In the genomic region with DNA sequence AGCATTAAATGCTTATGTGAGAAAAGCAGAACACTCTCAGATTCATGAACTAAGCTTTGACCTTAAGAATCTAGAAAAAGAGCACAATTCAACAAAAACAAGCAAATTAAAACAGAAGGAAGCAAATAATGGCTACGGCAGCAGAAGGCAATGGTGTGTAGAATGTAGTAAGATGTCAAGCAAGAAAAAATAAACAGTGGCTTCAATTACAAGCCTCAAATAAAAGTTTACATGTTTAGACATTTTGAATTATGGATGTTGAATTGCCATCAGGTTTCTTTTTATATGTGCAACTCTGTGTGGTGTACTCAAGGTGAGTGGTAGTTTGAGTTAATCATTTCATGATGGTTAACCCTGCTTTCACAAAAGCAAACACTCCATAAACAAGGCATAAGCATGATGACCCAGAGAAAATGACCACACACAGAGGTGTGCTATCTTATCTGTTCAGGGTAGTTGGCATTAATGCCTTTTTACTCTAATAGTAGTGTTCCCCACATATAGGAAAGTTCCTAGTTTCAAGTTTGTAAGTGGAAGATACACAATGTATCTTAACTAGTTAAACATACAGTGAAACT, we compare ENCODE assay signal across 21 cellular contexts.
DNase-seq lines count a peak whose midpoint lies in the region; ATAC-seq, FAIRE-seq and TF ChIP-seq lines count a peak whose summit lies in the region.
"Had no signal": no experiment of that assay in that cellular context is flagged by ENCODE, and none has a peak within 500 bp of the region (broad histone marks: within the 10 kb centered on the region; RNA-seq: fewer than 3 reads in every experiment).

No MANE protein-coding gene starts in this region.

- CTCF ChIA-PET in A549 (lab: Yijun Ruan, JAX) (no interaction called here), RWPE1 (lab: Yijun Ruan, JAX) (interaction anchor here (0.7 kb wide), 1 partner anchor 38 kb away, joined by 3 read pairs; no protein-coding TSS in a partner anchor)

- WGBS in A549 (ENCODE audit: missing lambda C conversion rate): 6% methylated on average over 1 of the region's 1 CpG

- TF ChIP-seq CTCF in A549 (IDR thresholded peaks at IDR 0.05): no peak
- TF ChIP-seq CTCF in kidney epithelial cell (IDR thresholded peaks at IDR 0.05; ENCODE audit: insufficient read depth, low read length, poor library complexity, severe bottlenecking): no peak
- TF ChIP-seq CTCF in RWPE1 (conservative IDR thresholded peaks at IDR 0.05; ENCODE audit: low read depth): no peak

- 0 out of 5 replicates have a peak, but pooled peaks of 1 of the 2 experiments have one; percentile 21 for TF ChIP-seq RAD21 in A549 (conservative IDR thresholded peaks at IDR 0.05 in 1 of 2, IDR thresholded peaks at IDR 0.05 in 1 of 2)

- TF ChIP-seq POLR2A in A549 (IDR thresholded peaks at IDR 0.05; ENCODE audit: low read length): no peak

- ATAC-seq in A549 (peak; percentile 56 to 90; a peak in 4 of 6 replicates), GM18861 (IDR thresholded peaks at IDR 0.05; ENCODE audit: unreplicated experiment) (peak; percentile 62), HG03354 (IDR thresholded peaks at IDR 0.05; ENCODE audit: poor library complexity, severe bottlenecking, unreplicated experiment) (peak; percentile 59), HG03457 (IDR thresholded peaks at IDR 0.05; ENCODE audit: unreplicated experiment) (no peak)
- ATAC-seq: K562, SK-N-SH treated with all-trans-retinoic acid at 6 μM for 48 hours had no signal

- no peak for TF ChIP-seq EP300 in A549 (IDR thresholded peaks at IDR 0.05)

- H3K4me2 ChIP-seq in A549: peak overlapping the region; percentile 53
- H3K4me2 ChIP-seq: BLaER1 treated with 17β-estradiol and CSF1 and Interleukin-3, amounts not matched to agents 10 nM and 100 nM had no signal

- H3K27ac ChIP-seq in A549 (no peak overlapping the region), RWPE1 (no peak overlapping the region)
- H3K27ac ChIP-seq: BLaER1 treated with 17β-estradiol and CSF1 and Interleukin-3, amounts not matched to agents 10 nM and 100 nM had no signal

- H3K4me1 ChIP-seq in A549: peaks cover 14% of the 10 kb centered on the region

- H3K36me3 ChIP-seq in kidney epithelial cell (ENCODE audit: control insufficient read depth, insufficient read depth, low read length): no peaks in the 10 kb centered on the region
- H3K36me3 ChIP-seq: BLaER1 treated with 17β-estradiol and CSF1 and Interleukin-3, amounts not matched to agents 10 nM and 100 nM had no signal

- H3K27me3 ChIP-seq in kidney epithelial cell (ENCODE audit: control insufficient read depth, insufficient read depth, low read length): no peaks in the 10 kb centered on the region
- H3K27me3 ChIP-seq: BLaER1 treated with 17β-estradiol and CSF1 and Interleukin-3, amounts not matched to agents 10 nM and 100 nM had no signal

- H3K4me3 ChIP-seq in A549 (no peak overlapping the region), kidney epithelial cell (ENCODE audit: low read depth, low read length) (no peak overlapping the region)
- H3K4me3 ChIP-seq: BLaER1 treated with 17β-estradiol and CSF1 and Interleukin-3, amounts not matched to agents 10 nM and 100 nM; K562 had no signal

- H3K9me3 ChIP-seq in A549: peaks cover 7% of the 10 kb centered on the region; the same call in 1 of the 3 replicates

- peak in 1 of 2 experiments; percentile 67 for DNase-seq in A549 (ENCODE audit: low read depth in 1 of 2, low spot score in 1 of 2)
- DNase-seq in kidney epithelial cell (ENCODE audit: low read depth): peak; percentile 7
- DNase-seq in stimulated activated CD4-positive, alpha-beta T cell treated with anti-CD3 and anti-CD28 coated beads, Interleukin-1b, Interleukin-23, amount 100 ng/mL, for 48 hours: no peak
- DNase-seq in RWPE1 (ENCODE audit: low spot score): no peak
- no peak for DNase-seq in hypothalamus (lab: John Stamatoyannopoulos, UW)
- DNase-seq: DMS 273 treated with DMSO at 0.1 percent for 48 hours, H9, MV-4-11, NCI-H187 treated with DMSO at 0.1 percent for 48 hours, NCI-H446, NCI-H82, SHP77 treated with DMSO at 0.1 percent for 48 hours, T-helper 1 cell had no signal

- POLR2A ChIA-PET in A549 (lab: Yijun Ruan, JAX): no interaction called here
- POLR2A ChIA-PET in RWPE1 (lab: Yijun Ruan, JAX; ENCODE audit: low non-redundant PET): no interaction called here

- no peak for FAIRE-seq in A549 (lab: Jason Lieb, UNC)
- FAIRE-seq: A204.1, HTR-8/SVneo, K562 had no signal

TF ChIP-seq in A549, 52 proteins besides CTCF, POLR2A, EP300 and RAD21:
- TF ChIP-seq CEBPB (IDR thresholded peaks at IDR 0.05): 0 out of 4 replicates have a peak, but pooled peaks of 1 of the 2 experiments have one; percentile 26
- no peak for TF ChIP-seq EHMT2 (IDR thresholded peaks at IDR 0.05; ENCODE audit: low read depth)
- 0 out of 3 replicates have a peak, but pooled peaks have one; percentile 5 for TF ChIP-seq SMC3 (IDR thresholded peaks at IDR 0.05)
- no peak for TF ChIP-seq FOSL2 (IDR thresholded peaks at IDR 0.05)
- TF ChIP-seq FOSL2 (CRISPR knock-in tag; IDR thresholded peaks at IDR 0.05): peak; percentile 3; the same call in 1 of the 2 replicates
- no peak for TF ChIP-seq ZNF302 (CRISPR knock-in tag; IDR thresholded peaks at IDR 0.05)
- TF ChIP-seq, protein P1, sequence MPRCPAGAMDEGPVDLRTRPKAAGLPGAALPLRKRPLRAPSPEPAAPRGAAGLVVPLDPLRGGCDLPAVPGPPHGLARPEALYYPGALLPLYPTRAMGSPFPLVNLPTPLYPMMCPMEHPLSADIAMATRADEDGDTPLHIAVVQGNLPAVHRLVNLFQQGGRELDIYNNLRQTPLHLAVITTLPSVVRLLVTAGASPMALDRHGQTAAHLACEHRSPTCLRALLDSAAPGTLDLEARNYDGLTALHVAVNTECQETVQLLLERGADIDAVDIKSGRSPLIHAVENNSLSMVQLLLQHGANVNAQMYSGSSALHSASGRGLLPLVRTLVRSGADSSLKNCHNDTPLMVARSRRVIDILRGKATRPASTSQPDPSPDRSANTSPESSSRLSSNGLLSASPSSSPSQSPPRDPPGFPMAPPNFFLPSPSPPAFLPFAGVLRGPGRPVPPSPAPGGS (IDR thresholded peaks at IDR 0.05): 0 out of 3 replicates have a peak, but pooled peaks have one; percentile 29
- no peak for TF ChIP-seq MAZ (IDR thresholded peaks at IDR 0.05; ENCODE audit: borderline replicate concordance, low read depth, low read length)
- peak; percentile 70 for TF ChIP-seq GATA3 (IDR thresholded peaks at IDR 0.05; ENCODE audit: borderline replicate concordance)
TF ChIP-seq in A549: peak in this region for 5.
